8 cellular contexts compared by ENCODE assay signal in genomic region chr4:3369781-3370660, GRCh38.
DNase-seq lines count a peak whose midpoint lies in the region; TF ChIP-seq lines count a peak whose summit lies in the region.

No MANE protein-coding gene starts in this region.

- no peaks in the 10 kb centered on the region for H3K9me3 Mint-ChIP-seq in activated CD4-positive, alpha-beta T cell treated with anti-CD3 and anti-CD28 coated beads, Interleukin-2, amount 10 ng/mL, durations not matched to agents 24 days and 14 days
- no peaks in the 10 kb centered on the region for H3K9me3 Mint-ChIP-seq in MCF 10A (ENCODE audit: unreplicated experiment)

- DNase-seq in activated CD4-positive, alpha-beta T cell treated with anti-CD3 and anti-CD28 coated beads, Interleukin-2, amount 10 ng/mL, durations not matched to agents 24 days and 14 days: peak; percentile 87
- no peak for DNase-seq in activated CD4-positive, alpha-beta T cell treated with anti-CD3 and anti-CD28 coated beads for 1 hour
- peak; percentile 56 to 80 for DNase-seq in NOMO-1 (lab: John Stamatoyannopoulos, UW; ENCODE audit: unreplicated experiment in 2 of 2)
- peak; percentile 8 for DNase-seq in MCF 10A (ENCODE audit: unreplicated experiment)
- DNase-seq in kidney epithelial cell (ENCODE audit: low read depth): peak; percentile 44
- no peak for DNase-seq in NCI-H82 treated with DMSO at 0.1 percent for 48 hours (lab: John Stamatoyannopoulos, UW; ENCODE audit: unreplicated experiment)
- DNase-seq in NCI-H82 (lab: John Stamatoyannopoulos, UW): no peak

- peaks cover 22% of the 10 kb centered on the region for H3K4me1 Mint-ChIP-seq in activated CD4-positive, alpha-beta T cell treated with anti-CD3 and anti-CD28 coated beads, Interleukin-2, amount 10 ng/mL, durations not matched to agents 24 days and 14 days
- H3K4me1 Mint-ChIP-seq in MCF 10A (ENCODE audit: insufficient read depth, unreplicated experiment): peaks cover 7% of the 10 kb centered on the region

- no peaks in the 10 kb centered on the region for H3K36me3 Mint-ChIP-seq in activated CD4-positive, alpha-beta T cell treated with anti-CD3 and anti-CD28 coated beads, Interleukin-2, amount 10 ng/mL, durations not matched to agents 24 days and 14 days (ENCODE audit: low read depth)
- H3K36me3 Mint-ChIP-seq in MCF 10A (ENCODE audit: insufficient read depth, unreplicated experiment): no peaks in the 10 kb centered on the region

- H3K9ac ChIP-seq in subcutaneous abdominal adipose tissue (ENCODE audit: low read length in 5 of 5): peak overlapping the region in 3 of 5 donors; percentile 5 to 33 (median 25)

- peaks cover 12 to 51% (median 42%) of the 10 kb centered on the region in 5 donors for H3K4me1 ChIP-seq in subcutaneous abdominal adipose tissue (ENCODE audit: control insufficient read depth in 5 of 5, insufficient read depth in 5 of 5, low read length in 5 of 5)

- peaks cover 2% of the 10 kb centered on the region for H3K36me3 ChIP-seq in kidney epithelial cell (ENCODE audit: control insufficient read depth, insufficient read depth, low read length)
- no peaks in the 10 kb centered on the region for H3K36me3 ChIP-seq in subcutaneous abdominal adipose tissue (ENCODE audit: control insufficient read depth in 5 of 5, insufficient read depth in 5 of 5, low read length in 5 of 5)

- intact Hi-C loops in activated CD4-positive, alpha-beta T cell treated with anti-CD3 and anti-CD28 coated beads, Interleukin-2, amount 10 ng/mL, durations not matched to agents 24 days and 14 days (cut with micrococcal nuclease): no loop called here
- intact Hi-C loops in MCF 10A (cut with micrococcal nuclease): no loop called here

- H3K27me3 ChIP-seq in kidney epithelial cell (ENCODE audit: control insufficient read depth, insufficient read depth, low read length) (no peaks in the 10 kb centered on the region), subcutaneous abdominal adipose tissue (ENCODE audit: control insufficient read depth in 5 of 5, insufficient read depth in 4 of 5, low read length in 5 of 5) (no peaks in the 10 kb centered on the region)

- BruUV-seq in MCF 10A (replicated peaks; lab: Mats Ljungman, UMichigan): no TSS peak

- no peak overlapping the region for H3K27ac ChIP-seq in subcutaneous abdominal adipose tissue (ENCODE audit: low read depth, low read length)

- no peak for TF ChIP-seq CTCF in MCF 10A (IDR thresholded peaks at IDR 0.05; ENCODE audit: unreplicated experiment)
- TF ChIP-seq CTCF in kidney epithelial cell (IDR thresholded peaks at IDR 0.05; ENCODE audit: insufficient read depth, low read length, poor library complexity, severe bottlenecking): no peak

- POLR2A ChIA-PET in MCF 10A (lab: Yijun Ruan, JAX): no interaction called here

- CTCF ChIA-PET in MCF 10A (lab: Yijun Ruan, JAX): interaction anchor here (1.0 to 1.7 kb wide), 2 partner anchors 24 to 510 kb away, joined by 4 read pairs; no protein-coding TSS in a partner anchor

- no peak overlapping the region for H3K4me3 ChIP-seq in kidney epithelial cell (ENCODE audit: low read depth, low read length)
- H3K4me3 ChIP-seq in subcutaneous abdominal adipose tissue (ENCODE audit: low read depth in 1 of 5, low read length in 5 of 5): peak overlapping the region; percentile 36 to 65 (median 50)

- H3K27me3 Mint-ChIP-seq in activated CD4-positive, alpha-beta T cell treated with anti-CD3 and anti-CD28 coated beads, Interleukin-2, amount 10 ng/mL, durations not matched to agents 24 days and 14 days: peaks cover 34% of the 10 kb centered on the region
- H3K27me3 Mint-ChIP-seq in MCF 10A (ENCODE audit: insufficient read depth, unreplicated experiment): peaks cover 10% of the 10 kb centered on the region

- H3K9me3 ChIP-seq in subcutaneous abdominal adipose tissue (ENCODE audit: control insufficient read depth in 5 of 5, low read length in 5 of 5): no peaks in the 10 kb centered on the region

- H3K4me3 Mint-ChIP-seq in activated CD4-positive, alpha-beta T cell treated with anti-CD3 and anti-CD28 coated beads, Interleukin-2, amount 10 ng/mL, durations not matched to agents 24 days and 14 days: peak overlapping the region; percentile 75
- H3K4me3 Mint-ChIP-seq in MCF 10A (ENCODE audit: unreplicated experiment): peak overlapping the region; percentile 12

- peak overlapping the region; percentile 68 for H3K27ac Mint-ChIP-seq in activated CD4-positive, alpha-beta T cell treated with anti-CD3 and anti-CD28 coated beads, Interleukin-2, amount 10 ng/mL, durations not matched to agents 24 days and 14 days
- H3K27ac Mint-ChIP-seq in MCF 10A (ENCODE audit: low read depth, unreplicated experiment): no peak overlapping the region

Comparison
In these comparisons a context has a peak if more than half of its experiments do, and no peak if none do; other contexts are left out.
1. DNase-seq: peak in activated CD4-positive, alpha-beta T cell treated with anti-CD3 and anti-CD28 coated beads, Interleukin-2, amount 10 ng/mL, durations not matched to agents 24 days and 14 days (single experiment), NOMO-1 (2 of 2), MCF 10A (single experiment) and kidney epithelial cell (single experiment); none in activated CD4-positive, alpha-beta T cell treated with anti-CD3 and anti-CD28 coated beads for 1 hour (single experiment), NCI-H82 treated with DMSO at 0.1 percent for 48 hours (single experiment) and NCI-H82 (single experiment).